ENCODE assay signal across 9 cellular contexts in genomic region chr14:93543766-93544165, GRCh38.
DNase-seq lines count a peak whose midpoint lies in the region; ATAC-seq, FAIRE-seq and TF ChIP-seq lines count a peak whose summit lies in the region.
"Had no signal": no experiment of that assay in that cellular context is flagged by ENCODE, and none has a peak within 500 bp of the region (broad histone marks: within the 10 kb centered on the region; RNA-seq: fewer than 3 reads in every experiment).

No MANE protein-coding gene starts in this region.

- TF ChIP-seq POLR2A in GM12891 (IDR thresholded peaks at IDR 0.05; ENCODE audit: low read depth, low read length) = no peak

- H3K4me3 ChIP-seq in heart right ventricle (no peak overlapping the region), epithelial cell of proximal tubule (ENCODE audit: low read depth, low read length) (no peak overlapping the region), right cardiac atrium (ENCODE audit: low read length) (no peak overlapping the region)

- DNase-seq in heart right ventricle (no peak), Right ventricle myocardium inferior (ENCODE audit: missing footprints) (no peak), NCI-H82 (lab: John Stamatoyannopoulos, UW) (peak; percentile 26), epithelial cell of proximal tubule (ENCODE audit: low read depth) (no peak), urothelium cell line (ENCODE audit: low spot score) (peak; percentile 4), right cardiac atrium (no peak), GM12891 (ENCODE audit: insufficient read length, low spot score) (no peak)

- no peaks in the 10 kb centered on the region for H3K9me3 ChIP-seq in heart right ventricle
- H3K9me3 ChIP-seq in right cardiac atrium (ENCODE audit: control insufficient read depth, low read length) = no peaks in the 10 kb centered on the region

- H3K27ac ChIP-seq in heart right ventricle = no peak overlapping the region
- no peak overlapping the region for H3K27ac ChIP-seq in right cardiac atrium (ENCODE audit: low read length)
- H3K27ac ChIP-seq: epithelial cell of prostate had no signal

- FAIRE-seq in urothelium cell line (lab: Jason Lieb, UNC) = no peak
- FAIRE-seq in GM12891 (lab: Jason Lieb, UNC) = no peak

- intact Hi-C loops in heart right ventricle (cut with DNase I) = no loop called here
- intact Hi-C loops in Right ventricle myocardium inferior (cut with DNase I) = no loop called here
- intact Hi-C loops in right cardiac atrium (cut with DNase I) = no loop called here

- ATAC-seq in heart right ventricle (no peak), Right ventricle myocardium inferior (no peak), GM19328 (IDR thresholded peaks at IDR 0.05; ENCODE audit: unreplicated experiment) (no peak), right cardiac atrium (no peak)

- peaks cover 0 to 10% (median 4%) of the 10 kb centered on the region in 9 donors for H3K4me1 ChIP-seq in heart right ventricle
- no peaks in the 10 kb centered on the region for H3K4me1 ChIP-seq in right cardiac atrium (ENCODE audit: control insufficient read depth, insufficient read depth, low read length)

- H3K27me3 ChIP-seq in heart right ventricle (peaks cover 0 to 10% (median 0%) of the 10 kb centered on the region in 7 donors), right cardiac atrium (ENCODE audit: control insufficient read depth, insufficient read depth) (no peaks in the 10 kb centered on the region)

- H3K36me3 ChIP-seq in heart right ventricle = no peaks in the 10 kb centered on the region

- TF ChIP-seq CTCF in heart right ventricle (IDR thresholded peaks at IDR 0.05) (peak in 5 of 9 donors; percentile 31 to 59 (median 44)), epithelial cell of proximal tubule (conservative IDR thresholded peaks at IDR 0.05; ENCODE audit: low read depth, low read length) (peak; percentile 60)

TF ChIP-seq in GM12891, 5 proteins besides CTCF, POLR2A, EP300 and RAD21:
- TF ChIP-seq POLR2AphosphoS5 (IDR thresholded peaks at IDR 0.05; ENCODE audit: low read depth, low read length) (no peak), TAF1 (IDR thresholded peaks at IDR 0.05; ENCODE audit: low read depth, low read length) (no peak), SPI1 (IDR thresholded peaks at IDR 0.05; ENCODE audit: low read depth, low read length) (no peak), PAX5 (IDR thresholded peaks at IDR 0.05; ENCODE audit: insufficient read depth, low read length, severe bottlenecking) (no peak), POU2F2 (IDR thresholded peaks at IDR 0.05; ENCODE audit: low read depth, low read length) (no peak)

Comparison
In these comparisons a context has a peak if more than half of its experiments do, and no peak if none do; other contexts are left out.
1. DNase-seq: peak in NCI-H82 (single experiment) and urothelium cell line (single experiment); none in heart right ventricle (0 of 2), Right ventricle myocardium inferior (single experiment), epithelial cell of proximal tubule (single experiment), right cardiac atrium (0 of 3) and GM12891 (single experiment).